In the genomic region with DNA sequence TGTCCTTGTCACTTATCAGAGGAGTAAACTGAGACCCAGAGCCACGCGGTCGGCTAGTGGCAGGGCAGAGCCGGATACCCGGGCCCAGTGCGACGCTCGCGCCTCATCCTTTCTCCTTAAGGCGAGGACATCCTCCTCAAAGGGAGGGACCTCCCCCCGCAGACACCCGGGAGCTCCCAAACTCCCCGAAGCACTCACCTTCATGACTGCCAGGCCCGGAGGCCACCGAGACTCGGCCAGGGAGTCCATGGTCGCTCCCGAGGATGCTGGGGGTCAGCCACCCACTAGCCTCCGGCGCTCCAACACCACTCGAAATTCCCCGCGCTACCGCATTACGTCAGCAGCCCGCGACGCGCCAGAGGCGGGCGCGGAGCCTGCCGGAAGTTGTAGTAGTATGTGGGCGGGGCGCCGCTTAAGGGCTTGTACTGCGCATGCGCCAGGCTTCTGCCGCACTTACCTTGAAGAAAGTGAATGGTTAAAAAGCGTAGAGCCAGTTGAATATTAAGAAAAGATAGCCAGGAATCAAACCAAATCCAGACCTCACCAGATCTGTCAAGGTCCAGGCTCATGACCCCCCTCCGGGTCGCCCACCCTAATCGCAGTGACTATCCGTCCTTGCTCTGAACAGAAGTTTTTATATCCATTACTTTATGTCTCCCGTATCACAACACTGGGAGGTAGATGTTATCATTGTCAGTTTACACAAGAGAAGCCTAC, we compare ENCODE assay signal across 8 cellular contexts. TPM values are rescaled to one million over a fixed set of nuclear protein-coding genes. Genes with fewer than 3 reads are reported as not detected.
DNase-seq lines count a peak whose midpoint lies in the region; ATAC-seq and TF ChIP-seq lines count a peak whose summit lies in the region.

A gene with protein sequence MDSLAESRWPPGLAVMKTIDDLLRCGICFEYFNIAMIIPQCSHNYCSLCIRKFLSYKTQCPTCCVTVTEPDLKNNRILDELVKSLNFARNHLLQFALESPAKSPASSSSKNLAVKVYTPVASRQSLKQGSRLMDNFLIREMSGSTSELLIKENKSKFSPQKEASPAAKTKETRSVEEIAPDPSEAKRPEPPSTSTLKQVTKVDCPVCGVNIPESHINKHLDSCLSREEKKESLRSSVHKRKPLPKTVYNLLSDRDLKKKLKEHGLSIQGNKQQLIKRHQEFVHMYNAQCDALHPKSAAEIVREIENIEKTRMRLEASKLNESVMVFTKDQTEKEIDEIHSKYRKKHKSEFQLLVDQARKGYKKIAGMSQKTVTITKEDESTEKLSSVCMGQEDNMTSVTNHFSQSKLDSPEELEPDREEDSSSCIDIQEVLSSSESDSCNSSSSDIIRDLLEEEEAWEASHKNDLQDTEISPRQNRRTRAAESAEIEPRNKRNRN (minus strand): TSS at position 336 of the 717 bp plus-strand sequence. CDS start 87 bp downstream, at position 249.

- H3K27ac ChIP-seq in GM23338 (ENCODE audit: low read depth), result peak within 1 kb of the TSS; percentile 87; the same call in 1 of the 2 replicates
- H3K27ac ChIP-seq in fibroblast of lung (ENCODE audit: insufficient read depth, low read length), result peak within 1 kb of the TSS; percentile 90

- POLR2A ChIA-PET in naive thymus-derived CD8-positive, alpha-beta T cell (lab: Charles Lee), result interaction anchor here (1.2 to 1.6 kb wide), 2 partner anchors 10 to 433 kb away, joined by 3 to 4 read pairs; no protein-coding TSS in a partner anchor

- no peaks in the 10 kb centered on the region for H3K27me3 ChIP-seq in GM23338 (ENCODE audit: insufficient read depth)
- H3K27me3 ChIP-seq in fibroblast of lung (ENCODE audit: control insufficient read depth, insufficient read depth, low read length), result no peaks in the 10 kb centered on the region

- H3K4me3 ChIP-seq in GM23338 (peak within 1 kb of the TSS; percentile 91), fibroblast of lung (replicated peaks in 1 of 4; ENCODE audit: control extremely low read depth in 1 of 4, insufficient read depth in 1 of 4, low read depth in 3 of 4, low read length in 4 of 4) (peak within 1 kb of the TSS; percentile 83 to 97 (median 96))

- DNase-seq in Daoy (ENCODE audit: low read depth), result peak; percentile 90
- peak; percentile 96 for DNase-seq in GM23338 (ENCODE audit: low spot score)
- peak; percentile 88 to 90 for DNase-seq in Kasumi-1 (lab: John Stamatoyannopoulos, UW)
- DNase-seq in RPMI8226, result peak; percentile 94
- DNase-seq in activated T-helper 1 cell treated with anti-CD3 and anti-CD28 coated beads, Interleukin-12 subunit alpha, Interleukin-12 subunit beta, Interleukin-2, Interleukin-4 antibody, amounts not matched to agents 30 ng/mL and 10 ng/mL and 1 ng/mL, durations not matched to agents 14 hours and 24 hours and 36 hours (ENCODE audit: low spot score), result peak; percentile 91
- peak; percentile 86 to 89 for DNase-seq in fibroblast of lung (ENCODE audit: low read depth in 2 of 2)
- DNase-seq in naive thymus-derived CD8-positive, alpha-beta T cell, result peak; percentile 86 to 97 (median 91)
- peak; percentile 91 for DNase-seq in stimulated activated naive B cell treated with anti-CD40 and anti-IgM and Interleukin-4, amounts not matched to agents 10 μg/mL and 1 μg/mL and 100 μg/mL, for 72 hours

- H3K4me2 ChIP-seq in GM23338, result peak within 1 kb of the TSS; percentile 97
- peak within 1 kb of the TSS; percentile 98 for H3K4me2 ChIP-seq in fibroblast of lung (ENCODE audit: extremely low read depth, insufficient read depth, low read length)

- no peak for TF ChIP-seq CTCF in GM23338 (conservative IDR thresholded peaks at IDR 0.05; ENCODE audit: low read depth in 2 of 2)
- TF ChIP-seq CTCF in fibroblast of lung (conservative IDR thresholded peaks at IDR 0.05 in 1 of 2, IDR thresholded peaks at IDR 0.05 in 1 of 2; ENCODE audit: low read depth in 1 of 2, low read length in 2 of 2), result no peak

- H3F3A ChIP-seq in GM23338 (replicated peaks; ENCODE audit: low read depth), result no peaks in the 10 kb centered on the region

- H3K27me3 Mint-ChIP-seq in GM23338 (ENCODE audit: insufficient read depth, low read depth, poor library complexity), result peaks cover 13% of the 10 kb centered on the region
- H3K27me3 Mint-ChIP-seq in activated T-helper 1 cell treated with anti-CD3 and anti-CD28 coated beads, Interleukin-12 subunit alpha, Interleukin-12 subunit beta, Interleukin-2, Interleukin-4 antibody, amounts not matched to agents 30 ng/mL and 10 ng/mL and 1 ng/mL, durations not matched to agents 14 hours and 24 hours and 36 hours (ENCODE audit: insufficient read depth), result peaks cover 7% of the 10 kb centered on the region
- peaks cover under 1 to 9% (median 2%) of the 10 kb centered on the region in 5 donors for H3K27me3 Mint-ChIP-seq in naive thymus-derived CD8-positive, alpha-beta T cell
- peaks cover 2 to 10% of the 10 kb centered on the region in 2 donors for H3K27me3 Mint-ChIP-seq in stimulated activated naive B cell treated with anti-CD40 and anti-IgM and Interleukin-4, amounts not matched to agents 10 μg/mL and 1 μg/mL and 100 μg/mL, for 72 hours

- peaks cover 7% of the 10 kb centered on the region; the same call in 1 of the 3 replicates for H3K36me3 Mint-ChIP-seq in GM23338 (ENCODE audit: low read depth)
- H3K36me3 Mint-ChIP-seq in activated T-helper 1 cell treated with anti-CD3 and anti-CD28 coated beads, Interleukin-12 subunit alpha, Interleukin-12 subunit beta, Interleukin-2, Interleukin-4 antibody, amounts not matched to agents 30 ng/mL and 10 ng/mL and 1 ng/mL, durations not matched to agents 14 hours and 24 hours and 36 hours (ENCODE audit: low read depth), result peaks cover 21% of the 10 kb centered on the region
- H3K36me3 Mint-ChIP-seq in naive thymus-derived CD8-positive, alpha-beta T cell, result peaks cover 0 to 9% (median 0%) of the 10 kb centered on the region in 3 donors
- H3K36me3 Mint-ChIP-seq in stimulated activated naive B cell treated with anti-CD40 and anti-IgM and Interleukin-4, amounts not matched to agents 10 μg/mL and 1 μg/mL and 100 μg/mL, for 72 hours, result peaks cover 16 to 25% of the 10 kb centered on the region in 2 donors

- H3K4me3 Mint-ChIP-seq in GM23338, result peak within 1 kb of the TSS; percentile 95
- H3K4me3 Mint-ChIP-seq in activated T-helper 1 cell treated with anti-CD3 and anti-CD28 coated beads, Interleukin-12 subunit alpha, Interleukin-12 subunit beta, Interleukin-2, Interleukin-4 antibody, amounts not matched to agents 30 ng/mL and 10 ng/mL and 1 ng/mL, durations not matched to agents 14 hours and 24 hours and 36 hours, result peak within 1 kb of the TSS; percentile 98
- H3K4me3 Mint-ChIP-seq in naive thymus-derived CD8-positive, alpha-beta T cell, result peak within 1 kb of the TSS; percentile 91 to 99 (median 96)
- H3K4me3 Mint-ChIP-seq in stimulated activated naive B cell treated with anti-CD40 and anti-IgM and Interleukin-4, amounts not matched to agents 10 μg/mL and 1 μg/mL and 100 μg/mL, for 72 hours, result peak within 1 kb of the TSS; percentile 98 to 100

- peaks cover 27% of the 10 kb centered on the region for H3K4me1 Mint-ChIP-seq in GM23338
- peaks cover 62% of the 10 kb centered on the region for H3K4me1 Mint-ChIP-seq in activated T-helper 1 cell treated with anti-CD3 and anti-CD28 coated beads, Interleukin-12 subunit alpha, Interleukin-12 subunit beta, Interleukin-2, Interleukin-4 antibody, amounts not matched to agents 30 ng/mL and 10 ng/mL and 1 ng/mL, durations not matched to agents 14 hours and 24 hours and 36 hours (ENCODE audit: low read depth)
- peaks cover 8 to 44% (median 35%) of the 10 kb centered on the region in 4 donors for H3K4me1 Mint-ChIP-seq in naive thymus-derived CD8-positive, alpha-beta T cell
- peaks cover 18 to 40% of the 10 kb centered on the region in 2 donors for H3K4me1 Mint-ChIP-seq in stimulated activated naive B cell treated with anti-CD40 and anti-IgM and Interleukin-4, amounts not matched to agents 10 μg/mL and 1 μg/mL and 100 μg/mL, for 72 hours

- H3K4me1 ChIP-seq in GM23338 (ENCODE audit: insufficient read depth) (peaks cover 13% of the 10 kb centered on the region), fibroblast of lung (ENCODE audit: control insufficient read depth, extremely low read depth, insufficient read depth, low read length) (peaks cover 2% of the 10 kb centered on the region)

- H3K36me3 ChIP-seq in GM23338 (ENCODE audit: insufficient read depth), result peaks cover 4% of the 10 kb centered on the region; the same call in 1 of the 2 replicates
- H3K36me3 ChIP-seq in fibroblast of lung (ENCODE audit: control insufficient read depth, insufficient read depth, low read length), result no peaks in the 10 kb centered on the region

- H3K9me3 Mint-ChIP-seq in GM23338, result no peaks in the 10 kb centered on the region
- H3K9me3 Mint-ChIP-seq in activated T-helper 1 cell treated with anti-CD3 and anti-CD28 coated beads, Interleukin-12 subunit alpha, Interleukin-12 subunit beta, Interleukin-2, Interleukin-4 antibody, amounts not matched to agents 30 ng/mL and 10 ng/mL and 1 ng/mL, durations not matched to agents 14 hours and 24 hours and 36 hours, result no peaks in the 10 kb centered on the region
- no peaks in the 10 kb centered on the region for H3K9me3 Mint-ChIP-seq in naive thymus-derived CD8-positive, alpha-beta T cell
- H3K9me3 Mint-ChIP-seq in stimulated activated naive B cell treated with anti-CD40 and anti-IgM and Interleukin-4, amounts not matched to agents 10 μg/mL and 1 μg/mL and 100 μg/mL, for 72 hours, result no peaks in the 10 kb centered on the region

- H3K9me2 ChIP-seq in GM23338 (ENCODE audit: insufficient read depth), result no peaks in the 10 kb centered on the region

- no peaks in the 10 kb centered on the region for H3K9me3 ChIP-seq in fibroblast of lung (ENCODE audit: control insufficient read depth, insufficient read depth, low read depth, low read length)

- H2AFZ ChIP-seq in GM23338 (peak within 1 kb of the TSS; percentile 73), fibroblast of lung (ENCODE audit: low read length) (peak within 1 kb of the TSS; percentile 98)

- H3K27ac Mint-ChIP-seq in GM23338, result peak within 1 kb of the TSS; percentile 91
- peak within 1 kb of the TSS; percentile 97 for H3K27ac Mint-ChIP-seq in activated T-helper 1 cell treated with anti-CD3 and anti-CD28 coated beads, Interleukin-12 subunit alpha, Interleukin-12 subunit beta, Interleukin-2, Interleukin-4 antibody, amounts not matched to agents 30 ng/mL and 10 ng/mL and 1 ng/mL, durations not matched to agents 14 hours and 24 hours and 36 hours
- peak within 1 kb of the TSS; percentile 91 to 99 (median 98) for H3K27ac Mint-ChIP-seq in naive thymus-derived CD8-positive, alpha-beta T cell
- H3K27ac Mint-ChIP-seq in stimulated activated naive B cell treated with anti-CD40 and anti-IgM and Interleukin-4, amounts not matched to agents 10 μg/mL and 1 μg/mL and 100 μg/mL, for 72 hours, result peak within 1 kb of the TSS; percentile 97

- peaks cover 48% of the 10 kb centered on the region for H3K79me2 ChIP-seq in GM23338 (replicated peaks; ENCODE audit: insufficient read depth)
- H3K79me2 ChIP-seq in fibroblast of lung (ENCODE audit: control insufficient read depth, insufficient read depth, low read length), result peaks cover 42% of the 10 kb centered on the region

- peak within 1 kb of the TSS; percentile 78 for H3K9ac ChIP-seq in fibroblast of lung (ENCODE audit: insufficient read depth, low read length)

- intact Hi-C loops in activated T-helper 1 cell treated with anti-CD3 and anti-CD28 coated beads, Interleukin-12 subunit alpha, Interleukin-12 subunit beta, Interleukin-2, Interleukin-4 antibody, amounts not matched to agents 30 ng/mL and 10 ng/mL and 1 ng/mL, durations not matched to agents 14 hours and 24 hours and 36 hours (cut with micrococcal nuclease), result loop anchor here (1.0 to 5.0 kb wide), 9 partner anchors 204 to 1359 kb away; a partner anchor contains a TSS

- peaks cover 23% of the 10 kb centered on the region for H4K20me1 ChIP-seq in GM23338 (replicated peaks; ENCODE audit: insufficient read depth)
- H4K20me1 ChIP-seq in fibroblast of lung (ENCODE audit: control insufficient read depth, extremely low read depth, insufficient read depth, low read length), result no peaks in the 10 kb centered on the region

- ATAC-seq in GM23338, result peak; percentile 93
- ATAC-seq in naive thymus-derived CD8-positive, alpha-beta T cell, result peak; percentile 95 to 96
- peak; percentile 88 to 93 for ATAC-seq in stimulated activated naive B cell treated with anti-CD40 and anti-IgM and Interleukin-4, amounts not matched to agents 10 μg/mL and 1 μg/mL and 100 μg/mL, for 72 hours (replicated peaks)

RNA-seq across cellular contexts. Expression of the gene that starts here (rescaled TPM):
- total RNA-seq in Daoy (2014; rRNA removed; shearing (Covaris generic)), result 17.6 and 28.8 TPM in 2 replicates
- 17.9 and 40.1 TPM in 2 replicates for total RNA-seq in GM23338 (2014; rRNA removed; shearing (Covaris generic))
- 21.5 and 25.4 TPM in 2 replicates for polyA plus RNA-seq in GM23338 (2016; fragmentation: Nextera tagmentation; extraction: Ambion mirVana)
- 52.8 and 54.2 TPM in 2 replicates for total RNA-seq in activated T-helper 1 cell treated with anti-CD3 and anti-CD28 coated beads, Interleukin-12 subunit alpha, Interleukin-12 subunit beta, Interleukin-2, Interleukin-4 antibody, amounts not matched to agents 30 ng/mL and 10 ng/mL and 1 ng/mL, durations not matched to agents 14 hours and 24 hours and 36 hours
- total RNA-seq in fibroblast of lung, result 5.6 and 6.1 TPM in 2 replicates
- polyA plus RNA-seq in fibroblast of lung, result 9.9 and 19.5 TPM in 2 replicates
- polyA plus RNA-seq in fibroblast of lung (2012), result 5.4 and 9.5 TPM in 2 replicates
- polyA minus RNA-seq in fibroblast of lung (ENCODE audit: low replicate concordance), result 1.7 and 9.2 TPM in 2 replicates
- total RNA-seq in naive thymus-derived CD8-positive, alpha-beta T cell, result 10 to 100 TPM; 17.7 to 18.0 TPM
- 10 to 100 TPM in 2 of 3 donors, 1 to 10 TPM in 1; 7.8 to 14.6 (median 12.5) TPM for polyA plus RNA-seq in naive thymus-derived CD8-positive, alpha-beta T cell

Comparison
In these comparisons a context has a peak if more than half of its experiments do, and no peak if none do; other contexts are left out.
1. Peak in every context shown above with its lines: DNase-seq, ATAC-seq, H3K4me3 ChIP-seq and H3K27ac ChIP-seq.